Comparison of ENCODE assay signal across 32 cellular contexts in genomic region chr12:27477049-27477448, GRCh38. TPM values are rescaled to one million over a fixed set of nuclear protein-coding genes. Genes with fewer than 3 reads are reported as not detected.
"Had no signal": no experiment of that assay in that cellular context is flagged by ENCODE, and none has a peak within 500 bp of the region (broad histone marks: within the 10 kb centered on the region; RNA-seq: fewer than 3 reads in every experiment).

No MANE protein-coding gene starts in this region.

- H3K27me3 ChIP-seq: body of pancreas, esophagus squamous epithelium, gastroesophageal sphincter, heart right ventricle had no signal

- ATAC-seq: activated naive CD4-positive, alpha-beta T cell treated with anti-CD3 and anti-CD28 coated beads, Interleukin-2, amount 50 U/mL, for 72 hours; activated T-cell treated with anti-CD3 and anti-CD28 coated beads, Interleukin-2, amount 50 U/mL, for 72 hours; body of pancreas; gastroesophageal sphincter; heart right ventricle had no signal

- DNase-seq: activated CD4-positive, alpha-beta memory T cell treated with anti-CD3 and anti-CD28 coated beads, Interleukin-2, amount 10 ng/mL, durations not matched to agents 7 days and 5 days; activated CD4-positive, alpha-beta T cell treated with anti-CD3 and anti-CD28 coated beads for 1 hour; activated CD4-positive, alpha-beta T cell treated with anti-CD3 and anti-CD28 coated beads for 4 hours; activated CD4-positive, alpha-beta T cell treated with anti-CD3 and anti-CD28 coated beads, Interleukin-2, amount 10 ng/mL, durations not matched to agents 7 days and 5 days; activated CD4-positive, alpha-beta T cell treated with anti-CD3 and anti-CD28 coated beads, Interleukin-2, amount 50 U/mL, for 4 hours; activated CD4-positive, CD25-positive, alpha-beta regulatory T cell; activated CD8-positive, alpha-beta memory T cell treated with anti-CD3 and anti-CD28 coated beads, Interleukin-2, amount 50 U/mL, for 48 hours; activated gamma-delta T cell; activated naive CD4-positive, alpha-beta T cell; activated naive CD4-positive, alpha-beta T cell treated with anti-CD3 and anti-CD28 coated beads, Interleukin-2, amount 10 ng/mL, durations not matched to agents 7 days and 5 days; activated naive CD8-positive, alpha-beta T cell treated with anti-CD3 and anti-CD28 coated beads, Interleukin-2, amount 10 ng/mL, durations not matched to agents 7 days and 5 days; activated T-cell treated with anti-CD3 and anti-CD28 coated beads for 4 hours; activated T-cell treated with anti-CD3 and anti-CD28 coated beads, Interleukin-2, amount 50 U/mL, for 24 hours; activated T-cell treated with anti-CD3 and anti-CD28 coated beads, Interleukin-2, amount 50 U/mL, for 72 hours; amniotic stem cell; anterior cingulate cortex; body of pancreas; caudate nucleus; effector CD8-positive, alpha-beta T cell; esophagus squamous epithelium; foreskin melanocyte; heart right ventricle; T-helper 2 cell had no signal

- H3K4me3 ChIP-seq: body of pancreas, esophagus squamous epithelium, gastroesophageal sphincter, heart right ventricle had no signal

- FAIRE-seq: colon, endometrium, endothelial cell of umbilical vein had no signal

- H3K4me1 ChIP-seq: body of pancreas, gastroesophageal sphincter had no signal

- H3K27ac ChIP-seq: body of pancreas, epithelial cell of prostate, esophagus squamous epithelium, gastroesophageal sphincter, heart right ventricle had no signal

- H3K36me3 ChIP-seq: esophagus squamous epithelium, gastroesophageal sphincter, heart right ventricle had no signal

RNA-seq across cellular contexts. Expression of gene SMCO2, which starts 30.5 kb away (rescaled TPM):
- total RNA-seq: activated naive CD8-positive, alpha-beta T cell treated with anti-CD3 and anti-CD28 coated beads, Interleukin-2, amount 10 ng/mL, durations not matched to agents 7 days and 5 days; body of pancreas; chondrocyte; fibroblast of lung; fibroblast of villous mesenchyme; gastroesophageal sphincter had no signal
- polyA plus RNA-seq: fibroblast of lung had no signal
